Comparison of ENCODE assay signal across 1 cellular context in the genomic region with DNA sequence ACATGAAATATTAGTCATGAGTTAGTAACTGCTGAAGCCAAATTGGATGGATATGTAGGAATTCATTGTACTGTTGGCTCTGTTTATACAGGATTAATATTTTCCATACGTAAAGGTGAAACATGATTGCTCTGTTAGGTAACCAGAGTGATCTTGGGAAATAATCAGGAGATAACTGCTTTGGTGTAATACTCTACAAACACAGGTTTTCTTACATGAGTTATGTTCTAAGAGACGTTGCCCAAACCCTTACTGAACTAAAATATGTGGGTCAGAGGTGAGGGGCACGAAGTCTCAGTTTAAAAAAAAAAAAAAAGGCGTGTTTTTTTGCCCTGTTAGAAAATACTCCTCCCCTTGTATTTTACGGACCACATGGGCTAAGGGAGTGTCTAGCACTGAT.
TF ChIP-seq lines count a peak whose summit lies in the region.

No MANE protein-coding gene starts in this region.

TF ChIP-seq in liver, 16 proteins besides CTCF, POLR2A, EP300 and RAD21:
- TF ChIP-seq JUND (IDR thresholded peaks at IDR 0.05) = peak in 1 of 2 donors; percentile 14
- TF ChIP-seq HNF4A (conservative IDR thresholded peaks at IDR 0.05) = peak; percentile 24 to 46
- no peak for TF ChIP-seq TAF1 (conservative IDR thresholded peaks at IDR 0.05)
- TF ChIP-seq, protein P1, sequence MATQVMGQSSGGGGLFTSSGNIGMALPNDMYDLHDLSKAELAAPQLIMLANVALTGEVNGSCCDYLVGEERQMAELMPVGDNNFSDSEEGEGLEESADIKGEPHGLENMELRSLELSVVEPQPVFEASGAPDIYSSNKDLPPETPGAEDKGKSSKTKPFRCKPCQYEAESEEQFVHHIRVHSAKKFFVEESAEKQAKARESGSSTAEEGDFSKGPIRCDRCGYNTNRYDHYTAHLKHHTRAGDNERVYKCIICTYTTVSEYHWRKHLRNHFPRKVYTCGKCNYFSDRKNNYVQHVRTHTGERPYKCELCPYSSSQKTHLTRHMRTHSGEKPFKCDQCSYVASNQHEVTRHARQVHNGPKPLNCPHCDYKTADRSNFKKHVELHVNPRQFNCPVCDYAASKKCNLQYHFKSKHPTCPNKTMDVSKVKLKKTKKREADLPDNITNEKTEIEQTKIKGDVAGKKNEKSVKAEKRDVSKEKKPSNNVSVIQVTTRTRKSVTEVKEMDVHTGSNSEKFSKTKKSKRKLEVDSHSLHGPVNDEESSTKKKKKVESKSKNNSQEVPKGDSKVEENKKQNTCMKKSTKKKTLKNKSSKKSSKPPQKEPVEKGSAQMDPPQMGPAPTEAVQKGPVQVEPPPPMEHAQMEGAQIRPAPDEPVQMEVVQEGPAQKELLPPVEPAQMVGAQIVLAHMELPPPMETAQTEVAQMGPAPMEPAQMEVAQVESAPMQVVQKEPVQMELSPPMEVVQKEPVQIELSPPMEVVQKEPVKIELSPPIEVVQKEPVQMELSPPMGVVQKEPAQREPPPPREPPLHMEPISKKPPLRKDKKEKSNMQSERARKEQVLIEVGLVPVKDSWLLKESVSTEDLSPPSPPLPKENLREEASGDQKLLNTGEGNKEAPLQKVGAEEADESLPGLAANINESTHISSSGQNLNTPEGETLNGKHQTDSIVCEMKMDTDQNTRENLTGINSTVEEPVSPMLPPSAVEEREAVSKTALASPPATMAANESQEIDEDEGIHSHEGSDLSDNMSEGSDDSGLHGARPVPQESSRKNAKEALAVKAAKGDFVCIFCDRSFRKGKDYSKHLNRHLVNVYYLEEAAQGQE (IDR thresholded peaks at IDR 0.05) = no peak
- TF ChIP-seq EGR1 (IDR thresholded peaks at IDR 0.05; ENCODE audit: low read depth in 2 of 2) = peak in 1 of 2 donors; percentile 49
- peak; percentile 49 to 68 for TF ChIP-seq RXRA (IDR thresholded peaks at IDR 0.05)
- TF ChIP-seq SP1 (IDR thresholded peaks at IDR 0.05) = peak; percentile 34
